Comparison of ENCODE assay signal across 27 cellular contexts in genomic region chr16:28475221-28475620, GRCh38. TPM values are rescaled to one million over a fixed set of nuclear protein-coding genes. Genes with fewer than 3 reads are reported as not detected.
"Had no signal": no experiment of that assay in that cellular context is flagged by ENCODE, and none has a peak within 500 bp of the region (broad histone marks: within the 10 kb centered on the region; RNA-seq: fewer than 3 reads in every experiment).

No MANE protein-coding gene starts in this region.

- H3K4me1 Mint-ChIP-seq: brain, endodermal cell had no signal

- H3K4me1 ChIP-seq: ascending aorta, thyroid gland, upper lobe of right lung had no signal

- H3K4me3 Mint-ChIP-seq: activated CD4-positive, alpha-beta T cell treated with anti-CD3 and anti-CD28 coated beads for 36 hours; activated naive CD8-positive, alpha-beta T cell; brain; endodermal cell; naive B cell; stimulated activated effector memory CD8-positive, alpha-beta T cell treated with anti-CD3 and anti-CD28 coated beads, Interleukin-12 subunit alpha, Interleukin-12 subunit beta, amount 100 ng/mL, for 72 hours; stimulated activated naive CD8-positive, alpha-beta T cell treated with anti-CD3 and anti-CD28 coated beads, Interleukin-15, amount 100 ng/mL, for 72 hours had no signal

- H3K9me3 Mint-ChIP-seq: activated T-helper 2 cell treated with anti-CD3 and anti-CD28 coated beads, Interferon-gamma antibody, Interleukin-2, Interleukin-4, amounts not matched to agents 10 μg/mL and 5 μg/mL and 100 μg/mL, durations not matched to agents 14 hours and 24 hours and 36 hours; brain; endodermal cell; naive B cell; stimulated activated effector memory CD8-positive, alpha-beta T cell treated with anti-CD3 and anti-CD28 coated beads, Interleukin-12 subunit alpha, Interleukin-12 subunit beta, amount 100 ng/mL, for 72 hours; stimulated activated naive CD8-positive, alpha-beta T cell treated with anti-CD3 and anti-CD28 coated beads, Interleukin-15, amount 100 ng/mL, for 72 hours had no signal

- H3K27ac Mint-ChIP-seq: activated CD4-positive, alpha-beta T cell treated with anti-CD3 and anti-CD28 coated beads for 36 hours; activated naive CD8-positive, alpha-beta T cell; activated T-helper 2 cell treated with anti-CD3 and anti-CD28 coated beads, Interferon-gamma antibody, Interleukin-2, Interleukin-4, amounts not matched to agents 10 μg/mL and 5 μg/mL and 100 μg/mL, durations not matched to agents 14 hours and 24 hours and 36 hours; brain; endodermal cell; naive B cell; stimulated activated effector memory CD8-positive, alpha-beta T cell treated with anti-CD3 and anti-CD28 coated beads, Interleukin-12 subunit alpha, Interleukin-12 subunit beta, amount 100 ng/mL, for 72 hours; stimulated activated naive CD8-positive, alpha-beta T cell treated with anti-CD3 and anti-CD28 coated beads, Interleukin-15, amount 100 ng/mL, for 72 hours had no signal

- H3K4me3 ChIP-seq: ascending aorta, cardiac muscle cell, skin epidermis, thyroid gland, upper lobe of right lung had no signal

- H3K27me3 Mint-ChIP-seq: activated CD4-positive, alpha-beta T cell treated with anti-CD3 and anti-CD28 coated beads for 36 hours; activated naive CD8-positive, alpha-beta T cell; brain; naive B cell; stimulated activated naive CD8-positive, alpha-beta T cell treated with anti-CD3 and anti-CD28 coated beads, Interleukin-15, amount 100 ng/mL, for 72 hours had no signal

- H3K9me3 ChIP-seq: ascending aorta, thyroid gland, upper lobe of right lung had no signal

- H3K27me3 ChIP-seq: ascending aorta, cardiac muscle cell, thyroid gland, upper lobe of right lung had no signal

- DNase-seq: activated CD4-positive, alpha-beta T cell treated with anti-CD3 and anti-CD28 coated beads for 36 hours; activated CD4-positive, alpha-beta T cell treated with anti-CD3 and anti-CD28 coated beads, Interleukin-2, amount 50 U/mL, for 48 hours; activated CD8-positive, alpha-beta memory T cell treated with anti-CD3 and anti-CD28 coated beads, Interleukin-2, amount 50 U/mL, for 48 hours; activated T-cell treated with anti-CD3 and anti-CD28 coated beads, Interleukin-2, amount 50 U/mL, for 48 hours; endodermal cell; hippocampal formation; kidney; mammary epithelial cell; naive B cell; right cardiac atrium; stimulated activated CD4-positive, alpha-beta T cell treated with anti-CD3 and anti-CD28 coated beads, Interleukin-4, amount 100 ng/mL, for 24 hours; stimulated activated naive CD8-positive, alpha-beta T cell treated with anti-CD3 and anti-CD28 coated beads, Interleukin-15, amount 100 ng/mL, for 72 hours; T-helper 2 cell; thyroid gland had no signal

- ATAC-seq: activated CD4-positive, alpha-beta T cell treated with anti-CD3 and anti-CD28 coated beads for 36 hours; esophagus mucosa; left colon; right cardiac atrium; stimulated activated effector memory CD8-positive, alpha-beta T cell treated with anti-CD3 and anti-CD28 coated beads, Interleukin-12 subunit alpha, Interleukin-12 subunit beta, amount 100 ng/mL, for 72 hours; stimulated activated naive CD8-positive, alpha-beta T cell treated with anti-CD3 and anti-CD28 coated beads, Interleukin-15, amount 100 ng/mL, for 72 hours; upper lobe of right lung had no signal

- H3K27ac ChIP-seq: ascending aorta, cardiac muscle cell, skin epidermis, thyroid gland, upper lobe of right lung had no signal

RNA-seq across cellular contexts. Expression of gene NPIPB7, which starts 3.1 kb away (rescaled TPM):
- total RNA-seq: activated T-helper 2 cell treated with anti-CD3 and anti-CD28 coated beads, Interferon-gamma antibody, Interleukin-2, Interleukin-4, amounts not matched to agents 10 μg/mL and 5 μg/mL and 100 μg/mL, durations not matched to agents 14 hours and 24 hours and 36 hours; ascending aorta; esophagus mucosa; kidney; liver; mammary epithelial cell; omental fat pad; right cardiac atrium; thyroid gland; upper lobe of right lung had no signal

RNA-seq across cellular contexts. Expression of gene APOBR, which starts 19.2 kb away (rescaled TPM):
- total RNA-seq: endodermal cell had no signal

RNA-seq across cellular contexts. Expression of gene IL27, which starts 31.4 kb away (rescaled TPM):
- total RNA-seq: activated CD4-positive, alpha-beta T cell treated with anti-CD3 and anti-CD28 coated beads for 36 hours; activated T-helper 2 cell treated with anti-CD3 and anti-CD28 coated beads, Interferon-gamma antibody, Interleukin-2, Interleukin-4, amounts not matched to agents 10 μg/mL and 5 μg/mL and 100 μg/mL, durations not matched to agents 14 hours and 24 hours and 36 hours; ascending aorta; cardiac muscle cell; chondrocyte; endodermal cell; esophagus mucosa; left colon; mammary epithelial cell; right cardiac atrium; upper lobe of right lung had no signal
